7 cellular contexts compared by ENCODE assay signal in the genomic region with DNA sequence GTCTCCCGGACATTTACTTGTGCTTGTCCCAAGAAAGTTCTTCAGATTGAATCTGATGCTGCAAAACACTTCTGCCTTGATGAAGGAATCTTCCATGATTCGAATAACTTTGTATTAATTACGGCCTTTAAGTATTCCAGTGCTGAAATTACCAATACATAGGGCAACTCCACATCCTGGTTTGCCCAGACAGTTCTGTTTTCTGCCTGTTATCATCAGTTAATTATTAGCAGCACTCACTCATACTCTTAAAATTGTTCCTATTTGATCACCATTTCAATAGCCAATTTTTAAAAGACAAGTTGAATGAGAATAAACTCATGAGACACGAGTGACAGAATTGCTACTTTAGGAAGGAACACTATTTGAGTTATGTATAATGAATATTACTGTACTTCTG.
"Had no signal": no experiment of that assay in that cellular context is flagged by ENCODE, and none has a peak within 500 bp of the region (broad histone marks: within the 10 kb centered on the region; RNA-seq: fewer than 3 reads in every experiment).

No MANE protein-coding gene starts in this region.

- H3K27me3 Mint-ChIP-seq: IgD-negative memory B cell had no signal

- H3K27ac Mint-ChIP-seq: GM23338, H9, IgD-negative memory B cell had no signal

- DNase-seq: H9, HCEC 1CT had no signal

- H3K4me3 ChIP-seq: GM23338 had no signal

- ATAC-seq: GM23338 had no signal

- FAIRE-seq: H1, H54, HTR-8/SVneo had no signal

- H3K4me2 ChIP-seq: GM23338 had no signal

- H3K4me3 Mint-ChIP-seq: GM23338, H9, IgD-negative memory B cell had no signal

- H3K36me3 Mint-ChIP-seq: IgD-negative memory B cell had no signal

- H2AFZ ChIP-seq: GM23338 had no signal

- H3K9me3 Mint-ChIP-seq: GM23338, IgD-negative memory B cell had no signal

- H3K4me1 Mint-ChIP-seq: GM23338, H9, IgD-negative memory B cell had no signal
